ENCODE assay signal across 19 cellular contexts in the genomic region with DNA sequence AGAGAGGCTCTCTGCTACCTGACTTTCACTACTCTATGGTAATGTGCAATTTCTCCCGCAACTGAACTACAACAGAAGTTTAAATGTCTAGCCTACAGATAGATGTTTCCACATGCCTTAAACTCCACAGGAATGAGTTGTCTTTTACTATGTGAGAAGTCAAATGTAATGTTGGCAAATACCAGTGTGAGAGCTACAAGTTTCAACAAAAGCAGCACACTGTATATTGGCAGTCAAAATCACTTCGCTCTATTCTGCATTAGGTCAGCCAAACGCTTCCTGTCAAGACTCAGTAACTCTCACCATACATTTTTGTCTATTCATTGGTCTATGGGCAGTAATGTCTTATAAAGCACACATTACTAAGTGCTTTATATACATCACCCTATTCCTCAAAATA. TPM values are rescaled to one million over a fixed set of nuclear protein-coding genes. Genes with fewer than 3 reads are reported as not detected.
DNase-seq lines count a peak whose midpoint lies in the region; ATAC-seq, FAIRE-seq and TF ChIP-seq lines count a peak whose summit lies in the region.
"Had no signal": no experiment of that assay in that cellular context is flagged by ENCODE, and none has a peak within 500 bp of the region (broad histone marks: within the 10 kb centered on the region; RNA-seq: fewer than 3 reads in every experiment).

No MANE protein-coding gene starts in this region.

- H3K4me2 ChIP-seq in endothelial cell of umbilical vein (ENCODE audit: insufficient read depth, low read length) (no peak overlapping the region), mesenchymal stem cell (ENCODE audit: low read length, poor library complexity, severe bottlenecking) (no peak overlapping the region)

- H3K27me3 Mint-ChIP-seq in CD4-positive, CD25-positive, alpha-beta regulatory T cell: no peaks in the 10 kb centered on the region
- H3K27me3 Mint-ChIP-seq: activated CD4-positive, alpha-beta T cell treated with anti-CD3 and anti-CD28 coated beads for 36 hours; memory B cell had no signal

- TF ChIP-seq CTCF in RWPE2 (IDR thresholded peaks at IDR 0.05; ENCODE audit: poor library complexity, severe bottlenecking) (no peak), endothelial cell of umbilical vein (IDR thresholded peaks at IDR 0.05; ENCODE audit: extremely low read depth in 1 of 2, insufficient read depth in 1 of 2, low read depth in 1 of 2, low read length in 2 of 2) (no peak)

- WGBS in mesenchymal stem cell: 90% methylated on average over 2 of the region's 3 CpGs

- no peaks in the 10 kb centered on the region for H3K36me3 ChIP-seq in CD4-positive, CD25-positive, alpha-beta regulatory T cell (ENCODE audit: control insufficient read depth, insufficient read depth, low read length)
- H3K36me3 ChIP-seq in RWPE2 (ENCODE audit: low read depth): no peaks in the 10 kb centered on the region
- H3K36me3 ChIP-seq in endothelial cell of umbilical vein (ENCODE audit: control insufficient read depth in 2 of 2, extremely low read depth in 1 of 2, insufficient read depth in 2 of 2, low read length in 2 of 2): no peaks in the 10 kb centered on the region
- H3K36me3 ChIP-seq in mesenchymal stem cell (ENCODE audit: control insufficient read depth in 1 of 2, insufficient read depth in 2 of 2, low read depth in 1 of 2, low read length in 2 of 2): no peaks in the 10 kb centered on the region

- no peak overlapping the region for H2BK5ac ChIP-seq in mesenchymal stem cell (ENCODE audit: low read depth, low read length, poor library complexity, severe bottlenecking)

- H3K27ac Mint-ChIP-seq in CD4-positive, CD25-positive, alpha-beta regulatory T cell: peak overlapping the region in 2 of 3 donors; percentile 21 to 74
- H3K27ac Mint-ChIP-seq: activated CD4-positive, alpha-beta T cell treated with anti-CD3 and anti-CD28 coated beads for 36 hours; memory B cell; nephron progenitor cell had no signal

- H3K36me3 Mint-ChIP-seq in CD4-positive, CD25-positive, alpha-beta regulatory T cell: no peaks in the 10 kb centered on the region
- H3K36me3 Mint-ChIP-seq: memory B cell had no signal

- H3K79me1 ChIP-seq in mesenchymal stem cell (replicated peaks; ENCODE audit: low read length, poor library complexity, severe bottlenecking): peaks cover 3% of the 10 kb centered on the region

- H2BK120ac ChIP-seq in mesenchymal stem cell (ENCODE audit: low read depth, low read length): no peak overlapping the region

- no TSS peak for BruUV-seq in endothelial cell of umbilical vein (replicated peaks; lab: Mats Ljungman, UMichigan)

- FAIRE-seq in endothelial cell of umbilical vein (lab: Jason Lieb, UNC): no peak

- peaks cover 95% of the 10 kb centered on the region for H3K79me2 ChIP-seq in endothelial cell of umbilical vein (ENCODE audit: control insufficient read depth, insufficient read depth, low read length)

- POLR2A ChIA-PET in endothelial cell of umbilical vein (lab: Charles Lee): interaction anchor here (1.0 kb wide), 1 partner anchor 16 kb away, joined by 3 read pairs; no protein-coding TSS in a partner anchor

- no peak overlapping the region for H3K4ac ChIP-seq in mesenchymal stem cell (ENCODE audit: low read depth in 1 of 2, low read length in 2 of 2)

- H3K23ac ChIP-seq in mesenchymal stem cell (ENCODE audit: low read length in 2 of 2): no peak overlapping the region

- dilution Hi-C loops in endothelial cell of umbilical vein (cut with MboI; ENCODE audit: extremely low pct_ligation_motif_present, low sequenced_read_pairs): no loop called here

- H3K9me1 ChIP-seq in endothelial cell of umbilical vein (replicated peaks; ENCODE audit: control insufficient read depth, extremely low read depth, insufficient read depth, low read length): no peaks in the 10 kb centered on the region

- peaks cover 29 to 62% (median 45%) of the 10 kb centered on the region in 4 donors for H3K4me1 Mint-ChIP-seq in CD4-positive, CD25-positive, alpha-beta regulatory T cell

- TF ChIP-seq POLR2A in endothelial cell of umbilical vein (IDR thresholded peaks at IDR 0.05; ENCODE audit: low read depth, low read length): no peak

- no peak overlapping the region for H3K27ac ChIP-seq in CD4-positive, CD25-positive, alpha-beta regulatory T cell (ENCODE audit: insufficient read depth, low read length, poor library complexity, severe bottlenecking)
- peak overlapping the region; percentile 80 for H3K27ac ChIP-seq in RWPE2 (ENCODE audit: poor library complexity, severe bottlenecking)
- H3K27ac ChIP-seq in endothelial cell of umbilical vein (ENCODE audit: insufficient read depth, low read depth, low read length): peak overlapping the region; percentile 2
- H3K27ac ChIP-seq in mesenchymal stem cell (ENCODE audit: low read length, poor library complexity, severe bottlenecking): peak overlapping the region; percentile 7
- H3K27ac ChIP-seq: SJSA1 had no signal

- intact Hi-C loops in endothelial cell of umbilical vein (cut with micrococcal nuclease): no loop called here

- H4K91ac ChIP-seq in mesenchymal stem cell (ENCODE audit: low read length): no peak overlapping the region

- H2AK5ac ChIP-seq in mesenchymal stem cell (ENCODE audit: low read length, severe bottlenecking): no peak overlapping the region

- no peak for ATAC-seq in CD4-positive, CD25-positive, alpha-beta regulatory T cell (ENCODE audit: low read depth in 2 of 2)
- ATAC-seq in RWPE2 (ENCODE audit: low read depth) (peak; percentile 87), GM19395 (IDR thresholded peaks at IDR 0.05; ENCODE audit: unreplicated experiment) (no peak)
- ATAC-seq: activated CD4-positive, alpha-beta T cell treated with anti-CD3 and anti-CD28 coated beads for 36 hours had no signal

- H3K9me3 ChIP-seq in CD4-positive, CD25-positive, alpha-beta regulatory T cell (ENCODE audit: control insufficient read depth in 2 of 2, low read length in 2 of 2): no peaks in the 10 kb centered on the region
- no peaks in the 10 kb centered on the region for H3K9me3 ChIP-seq in RWPE2 (ENCODE audit: severe bottlenecking)
- H3K9me3 ChIP-seq in endothelial cell of umbilical vein (replicated peaks; ENCODE audit: control insufficient read depth, insufficient read depth, low read length): no peaks in the 10 kb centered on the region
- H3K9me3 ChIP-seq in mesenchymal stem cell (ENCODE audit: control insufficient read depth, low read length): no peaks in the 10 kb centered on the region
- H3K9me3 ChIP-seq: SJSA1 had no signal

- H3K9me3 Mint-ChIP-seq in CD4-positive, CD25-positive, alpha-beta regulatory T cell: no peaks in the 10 kb centered on the region
- H3K9me3 Mint-ChIP-seq: immature natural killer cell, memory B cell, nephron progenitor cell had no signal

- H3K4me3 Mint-ChIP-seq in CD4-positive, CD25-positive, alpha-beta regulatory T cell: no peak overlapping the region
- H3K4me3 Mint-ChIP-seq: activated CD4-positive, alpha-beta T cell treated with anti-CD3 and anti-CD28 coated beads for 36 hours; immature natural killer cell; memory B cell; nephron progenitor cell had no signal

- CTCF ChIA-PET in endothelial cell of umbilical vein (lab: Charles Lee): interaction anchor here (1.0 to 1.5 kb wide), 3 partner anchors 11 to 58 kb away, joined by 3 to 5 read pairs (median 4); no protein-coding TSS in a partner anchor

- no peak overlapping the region for H3K18ac ChIP-seq in mesenchymal stem cell (ENCODE audit: low read depth in 1 of 2, low read length in 2 of 2)

- no peaks in the 10 kb centered on the region for H3K4me1 ChIP-seq in CD4-positive, CD25-positive, alpha-beta regulatory T cell (ENCODE audit: control insufficient read depth, insufficient read depth, low read length, poor library complexity, severe bottlenecking)
- peaks cover 92% of the 10 kb centered on the region for H3K4me1 ChIP-seq in RWPE2 (ENCODE audit: insufficient read depth, poor library complexity, severe bottlenecking)
- peaks cover 72% of the 10 kb centered on the region for H3K4me1 ChIP-seq in endothelial cell of umbilical vein (ENCODE audit: control insufficient read depth, extremely low read depth, insufficient read depth, low read length)
- H3K4me1 ChIP-seq in mesenchymal stem cell (ENCODE audit: control insufficient read depth, insufficient read depth, low read depth, low read length): peaks cover 8% of the 10 kb centered on the region

- no peak overlapping the region for H2BK15ac ChIP-seq in mesenchymal stem cell (ENCODE audit: low read depth, poor library complexity, severe bottlenecking)

- H4K8ac ChIP-seq in mesenchymal stem cell (ENCODE audit: low read length): no peak overlapping the region

- H4K20me1 ChIP-seq in endothelial cell of umbilical vein (replicated peaks; ENCODE audit: control insufficient read depth, extremely low read depth, insufficient read depth, low read length): peaks cover 30% of the 10 kb centered on the region

- H2BK12ac ChIP-seq in mesenchymal stem cell (ENCODE audit: low read length in 2 of 2): no peak overlapping the region

- H3K27me3 ChIP-seq in CD4-positive, CD25-positive, alpha-beta regulatory T cell (ENCODE audit: control insufficient read depth, insufficient read depth, low read length): no peaks in the 10 kb centered on the region
- H3K27me3 ChIP-seq in RWPE2 (ENCODE audit: insufficient read depth, poor library complexity, severe bottlenecking) (no peaks in the 10 kb centered on the region), endothelial cell of umbilical vein (ENCODE audit: control insufficient read depth in 2 of 2, insufficient read depth in 2 of 2, low read length in 2 of 2) (no peaks in the 10 kb centered on the region), mesenchymal stem cell (ENCODE audit: control insufficient read depth in 1 of 2, insufficient read depth in 1 of 2, low read length in 2 of 2) (no peaks in the 10 kb centered on the region)
- H3K27me3 ChIP-seq: SJSA1 had no signal

- no peak for DNase-seq in CD4-positive, CD25-positive, alpha-beta regulatory T cell
- DNase-seq in RWPE2 (ENCODE audit: low spot score) (no peak), endothelial cell of umbilical vein (ENCODE audit: low read depth, low spot score) (peak; percentile 34), mesenchymal stem cell (peak; percentile 58), RKO (ENCODE audit: low spot score) (no peak), germinal center (ENCODE audit: low spot score) (no peak)
- no peak for DNase-seq in stimulated activated CD4-positive, alpha-beta T cell treated with anti-CD3 and anti-CD28 coated beads, Interleukin-2, amount 100 ng/mL, for 24 hours
- DNase-seq: activated CD4-positive, alpha-beta T cell treated with anti-CD3 and anti-CD28 coated beads for 36 hours; activated effector memory CD4-positive, alpha-beta T cell treated with anti-CD3 and anti-CD28 coated beads, Interleukin-2, amount 50 U/mL, for 16 hours; anterior cingulate cortex; immature natural killer cell; MM.1S; NCI-H187; NCI-H510A; nephron progenitor cell; stimulated activated naive CD4-positive, alpha-beta T cell treated with Interleukin-2 at 50 U/mL for 16 hours had no signal

- no peak overlapping the region for H3K4me3 ChIP-seq in CD4-positive, CD25-positive, alpha-beta regulatory T cell (ENCODE audit: low read depth, low read length)
- H3K4me3 ChIP-seq in RWPE2 (ENCODE audit: severe bottlenecking) (no peak overlapping the region), endothelial cell of umbilical vein (replicated peaks in 1 of 3; ENCODE audit: insufficient read depth in 1 of 3, low read depth in 1 of 3, low read length in 3 of 3) (no peak overlapping the region), mesenchymal stem cell (ENCODE audit: insufficient read depth in 1 of 2, low read depth in 1 of 2, low read length in 2 of 2) (no peak overlapping the region)
- H3K4me3 ChIP-seq: SJSA1 had no signal

- H3K14ac ChIP-seq in mesenchymal stem cell (ENCODE audit: low read length in 2 of 2): no peak overlapping the region

- H3K9ac ChIP-seq in endothelial cell of umbilical vein (replicated peaks; ENCODE audit: extremely low read depth, insufficient read depth, low read length) (no peak overlapping the region), mesenchymal stem cell (ENCODE audit: low read length) (no peak overlapping the region)

- no peak overlapping the region for H2AFZ ChIP-seq in endothelial cell of umbilical vein (ENCODE audit: low read depth, low read length)
- H2AFZ ChIP-seq in mesenchymal stem cell (ENCODE audit: low read depth, low read length): no peak overlapping the region

RNA-seq across cellular contexts. Expression of a gene that starts 41.9 kb away (rescaled TPM):
- 26.7 TPM for total RNA-seq in CD4-positive, CD25-positive, alpha-beta regulatory T cell
- 10 to 100 TPM; 14.9 to 22.4 (median 17.0) TPM for polyA plus RNA-seq in CD4-positive, CD25-positive, alpha-beta regulatory T cell
- total RNA-seq in endothelial cell of umbilical vein: 82.4 and 92.3 TPM in 2 replicates
- 24.0 and 26.3 TPM in 2 replicates for polyA plus RNA-seq in endothelial cell of umbilical vein
- polyA plus RNA-seq in endothelial cell of umbilical vein (2011; cell fraction: cytosol; rRNA removed): 27.7 and 27.9 TPM in 2 replicates
- polyA plus RNA-seq in endothelial cell of umbilical vein (2011; cell fraction: nucleus; rRNA removed): 51.3 and 61.7 TPM in 2 replicates
- polyA plus RNA-seq in endothelial cell of umbilical vein (2012): 48.4 and 60.7 TPM in 2 replicates
- 84.2 and 92.3 TPM in 2 replicates for polyA minus RNA-seq in endothelial cell of umbilical vein
- 12.7 TPM for polyA minus RNA-seq in endothelial cell of umbilical vein (2011; cell fraction: cytosol; rRNA and poly(A)+ RNA removed)
- polyA minus RNA-seq in endothelial cell of umbilical vein (2011; cell fraction: nucleus; rRNA and poly(A)+ RNA removed): 58.7 and 84.7 TPM in 2 replicates
- polyA plus RNA-seq in mesenchymal stem cell (2013, experiment 1 of 2): 39.1 TPM
- 38.8 TPM for polyA plus RNA-seq in mesenchymal stem cell (2013, experiment 2 of 2)

Comparison
In these comparisons a context has a peak if more than half of its experiments do, and no peak if none do; other contexts are left out.
1. DNase-seq: peak in endothelial cell of umbilical vein (single experiment) and mesenchymal stem cell (single experiment); none in CD4-positive, CD25-positive, alpha-beta regulatory T cell (0 of 3), RWPE2 (single experiment), RKO (single experiment), stimulated activated CD4-positive, alpha-beta T cell treated with anti-CD3 and anti-CD28 coated beads, Interleukin-2, amount 100 ng/mL, for 24 hours (0 of 2) and germinal center (single experiment).